Comparison of ENCODE assay signal across 20 cellular contexts in the genomic region with DNA sequence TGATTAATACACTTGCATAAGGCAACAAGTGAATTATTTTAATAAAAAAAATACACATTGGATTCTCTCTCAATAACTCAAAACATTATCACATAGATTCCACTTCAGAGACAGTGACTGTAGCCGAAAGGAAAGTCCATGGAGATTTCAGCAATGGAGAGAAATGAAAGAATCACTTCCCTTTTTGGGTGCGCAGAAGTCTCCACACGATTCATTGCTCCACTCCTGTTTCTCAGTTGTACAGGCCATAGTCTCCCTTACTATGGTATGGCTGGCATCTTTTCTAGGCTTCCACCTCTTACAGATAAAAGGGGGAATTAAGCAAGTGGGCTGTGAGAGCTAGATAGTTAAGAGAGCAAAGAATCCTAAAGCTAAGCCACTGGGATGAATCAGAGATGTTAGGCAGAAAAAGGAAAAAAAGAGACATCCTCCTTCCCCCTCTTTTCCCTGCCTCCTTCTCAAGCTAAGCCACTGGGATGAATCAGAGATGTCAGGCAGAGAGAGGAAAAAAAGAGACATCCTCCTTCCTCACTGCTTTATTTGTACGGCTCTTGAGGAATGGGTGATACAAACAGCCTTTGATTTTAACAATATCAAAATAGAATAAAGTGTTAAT. TPM values are rescaled to one million over a fixed set of nuclear protein-coding genes. Genes with fewer than 3 reads are reported as not detected.
DNase-seq lines count a peak whose midpoint lies in the region; ATAC-seq, FAIRE-seq and TF ChIP-seq lines count a peak whose summit lies in the region.
"Had no signal": no experiment of that assay in that cellular context is flagged by ENCODE, and none has a peak within 500 bp of the region (broad histone marks: within the 10 kb centered on the region; RNA-seq: fewer than 3 reads in every experiment).

No MANE protein-coding gene starts in this region.

- H4K20me1 ChIP-seq in OCI-LY3 (ENCODE audit: insufficient read depth, low read length) = no peaks in the 10 kb centered on the region

- H3K4me1 ChIP-seq in left ventricle myocardium inferior (no peaks in the 10 kb centered on the region), right atrium auricular region (no peaks in the 10 kb centered on the region), OCI-LY3 (ENCODE audit: low read length) (peaks cover 19% of the 10 kb centered on the region)
- H3K4me1 ChIP-seq: A549 had no signal

- no peak for ATAC-seq in HG03520 (IDR thresholded peaks at IDR 0.05; ENCODE audit: unreplicated experiment)
- ATAC-seq: A549; stimulated activated naive CD8-positive, alpha-beta T cell treated with anti-CD3 and anti-CD28 coated beads, Interleukin-15, Interleukin-2, amounts not matched to agents 100 U/mL and 50 U/mL, for 24 hours had no signal

- peak overlapping the region; percentile 24 for H3K4me2 ChIP-seq in OCI-LY3 (ENCODE audit: low read length)
- H3K4me2 ChIP-seq: A549 had no signal

- intact Hi-C loops in left ventricle myocardium inferior (cut with micrococcal nuclease) = no loop called here

- no peak overlapping the region for H3K9ac ChIP-seq in OCI-LY3 (ENCODE audit: low read length)

- no peaks in the 10 kb centered on the region for H3K79me2 ChIP-seq in OCI-LY3 (ENCODE audit: low read length)

- H3K27me3 ChIP-seq in left ventricle myocardium inferior (ENCODE audit: low read depth) (no peaks in the 10 kb centered on the region), right atrium auricular region (no peaks in the 10 kb centered on the region), OCI-LY3 (ENCODE audit: low read depth, low read length) (no peaks in the 10 kb centered on the region)
- H3K27me3 ChIP-seq: esophagus squamous epithelium had no signal

- no peaks in the 10 kb centered on the region for H3K36me3 ChIP-seq in left ventricle myocardium inferior
- H3K36me3 ChIP-seq in right atrium auricular region = no peaks in the 10 kb centered on the region
- H3K36me3 ChIP-seq in OCI-LY3 (replicated peaks; ENCODE audit: low read depth, low read length) = no peaks in the 10 kb centered on the region
- H3K36me3 ChIP-seq: esophagus squamous epithelium had no signal

- no peak overlapping the region for H2AFZ ChIP-seq in OCI-LY3 (ENCODE audit: low read depth, low read length)

- no peak for DNase-seq in left ventricle myocardium inferior
- DNase-seq in right atrium auricular region (ENCODE audit: low spot score) = no peak
- DNase-seq in fibroblast of the aortic adventitia (ENCODE audit: low read depth) = peak; percentile 12
- DNase-seq in urothelium cell line (ENCODE audit: low spot score) = peak; percentile 46
- DNase-seq in NCI-H345 (lab: John Stamatoyannopoulos, UW) = no peak
- DNase-seq in stimulated activated CD4-positive, alpha-beta T cell treated with anti-CD3 and anti-CD28 coated beads, Interleukin-4, amount 100 ng/mL, for 1 hour = no peak
- DNase-seq: activated CD4-positive, alpha-beta T cell treated with anti-CD3 and anti-CD28 coated beads, Interleukin-2, amount 50 U/mL, for 48 hours; amygdala; cortex of kidney; esophagus squamous epithelium; H7; KG1; NCI-H187 treated with DMSO at 0.1 percent for 48 hours; NCI-H69; Right ventricle myocardium superior; stimulated activated naive CD8-positive, alpha-beta T cell treated with anti-CD3 and anti-CD28 coated beads, Interleukin-15, Interleukin-2, amounts not matched to agents 100 U/mL and 50 U/mL, for 24 hours; T1000 had no signal

- TF ChIP-seq CTCF in left ventricle myocardium inferior (IDR thresholded peaks at IDR 0.05; ENCODE audit: borderline replicate concordance) = no peak
- TF ChIP-seq CTCF in right atrium auricular region (IDR thresholded peaks at IDR 0.05) = no peak
- TF ChIP-seq CTCF in OCI-LY3 (IDR thresholded peaks at IDR 0.05; ENCODE audit: low read depth, low read length) = no peak
- TF ChIP-seq CTCF in fibroblast of the aortic adventitia (IDR thresholded peaks at IDR 0.05; ENCODE audit: insufficient read depth, low read length) = no peak

- H3K27ac ChIP-seq in left ventricle myocardium inferior (replicated peaks) (peak overlapping the region; percentile 25), right atrium auricular region (peak overlapping the region in 1 of 2 donors; percentile 37), OCI-LY3 (ENCODE audit: low read length) (no peak overlapping the region)
- H3K27ac ChIP-seq: A549 had no signal

- no peak for FAIRE-seq in urothelium cell line (lab: Jason Lieb, UNC)
- FAIRE-seq: A549 had no signal

- H3K9me3 ChIP-seq in left ventricle myocardium inferior (replicated peaks) (no peaks in the 10 kb centered on the region), right atrium auricular region (no peaks in the 10 kb centered on the region), OCI-LY3 (ENCODE audit: insufficient read depth, low read length) (no peaks in the 10 kb centered on the region)
- H3K9me3 ChIP-seq: A549, esophagus squamous epithelium had no signal

- H3K4me3 ChIP-seq in left ventricle myocardium inferior = no peak overlapping the region
- no peak overlapping the region for H3K4me3 ChIP-seq in right atrium auricular region
- H3K4me3 ChIP-seq in OCI-LY3 (ENCODE audit: low read length) = no peak overlapping the region
- no peak overlapping the region for H3K4me3 ChIP-seq in fibroblast of the aortic adventitia (ENCODE audit: low read depth, low read length)
- H3K4me3 ChIP-seq: A549, esophagus squamous epithelium had no signal

RNA-seq across cellular contexts. Expression of gene ST8SIA1, which starts 16.3 kb away (rescaled TPM):
- 2.1 TPM for total RNA-seq in left ventricle myocardium inferior
- total RNA-seq in right atrium auricular region = 1 to 10 TPM; 3.3 to 5.0 TPM
- total RNA-seq in fibroblast of the aortic adventitia (ENCODE audit: low replicate concordance) = 4.6 and 13.7 TPM in 2 replicates

Comparison
In these comparisons a context has a peak if more than half of its experiments do, and no peak if none do; other contexts are left out.
1. DNase-seq: peak in fibroblast of the aortic adventitia (single experiment) and urothelium cell line (single experiment); none in left ventricle myocardium inferior (single experiment), right atrium auricular region (single experiment), NCI-H345 (single experiment) and stimulated activated CD4-positive, alpha-beta T cell treated with anti-CD3 and anti-CD28 coated beads, Interleukin-4, amount 100 ng/mL, for 1 hour (single experiment).